In genomic region chr2:240136671-240137292, GRCh38 we compare ENCODE assay signal across 8 cellular contexts. TPM values are rescaled to one million over a fixed set of nuclear protein-coding genes. Genes with fewer than 3 reads are reported as not detected.
DNase-seq lines count a peak whose midpoint lies in the region; ATAC-seq, FAIRE-seq and TF ChIP-seq lines count a peak whose summit lies in the region.

No MANE protein-coding gene starts in this region.

- ATAC-seq in CD8-positive, alpha-beta T cell, result peak; percentile 39
- ATAC-seq in GM18870 (IDR thresholded peaks at IDR 0.05; ENCODE audit: unreplicated experiment), result no peak

- no peak for TF ChIP-seq CTCF in CD8-positive, alpha-beta T cell (IDR thresholded peaks at IDR 0.05)
- TF ChIP-seq CTCF in endothelial cell of umbilical vein (IDR thresholded peaks at IDR 0.05; ENCODE audit: extremely low read depth in 1 of 2, insufficient read depth in 1 of 2, low read depth in 1 of 2, low read length in 2 of 2) (no peak), nephron progenitor cell (IDR thresholded peaks at IDR 0.05) (no peak)

- H3K4me1 ChIP-seq in CD8-positive, alpha-beta T cell (ENCODE audit: insufficient read depth, low read length), result peaks cover 16% of the 10 kb centered on the region
- H3K4me1 ChIP-seq in GM23248 (ENCODE audit: insufficient read depth), result peaks cover 12% of the 10 kb centered on the region; the same call in 1 of the 2 replicates
- peaks cover 9% of the 10 kb centered on the region for H3K4me1 ChIP-seq in endothelial cell of umbilical vein (ENCODE audit: control insufficient read depth, extremely low read depth, insufficient read depth, low read length)

- peak overlapping the region; percentile 93 for H3K4me3 ChIP-seq in CD8-positive, alpha-beta T cell (ENCODE audit: low read depth, low read length)
- H3K4me3 ChIP-seq in GM23248, result peak overlapping the region; percentile 72
- H3K4me3 ChIP-seq in SK-N-MC, result peak overlapping the region; percentile 97
- peak overlapping the region; percentile 55 to 71 (median 59) for H3K4me3 ChIP-seq in endothelial cell of umbilical vein (replicated peaks in 1 of 3; ENCODE audit: insufficient read depth in 1 of 3, low read depth in 1 of 3, low read length in 3 of 3)

- H3K4me2 ChIP-seq in GM23248 (ENCODE audit: unreplicated experiment), result peak overlapping the region; percentile 86
- peak overlapping the region; percentile 72 for H3K4me2 ChIP-seq in endothelial cell of umbilical vein (ENCODE audit: insufficient read depth, low read length)

- peak overlapping the region; percentile 92 for H3K4me3 Mint-ChIP-seq in CD8-positive, alpha-beta T cell
- H3K4me3 Mint-ChIP-seq in nephron progenitor cell, result peak overlapping the region; percentile 92

- peaks cover 12% of the 10 kb centered on the region for H3K36me3 ChIP-seq in CD8-positive, alpha-beta T cell (ENCODE audit: insufficient read depth, low read length)
- H3K36me3 ChIP-seq in GM23248 (ENCODE audit: low read depth) (no peaks in the 10 kb centered on the region; the same call in 1 of the 2 replicates), SK-N-MC (ENCODE audit: insufficient read depth, low read length) (peaks cover 11% of the 10 kb centered on the region; the same call in 1 of the 2 replicates), endothelial cell of umbilical vein (ENCODE audit: control insufficient read depth in 2 of 2, extremely low read depth in 1 of 2, insufficient read depth in 2 of 2, low read length in 2 of 2) (peaks cover 5 to 11% of the 10 kb centered on the region in 2 experiments)

- no peaks in the 10 kb centered on the region for H3K9me1 ChIP-seq in endothelial cell of umbilical vein (replicated peaks; ENCODE audit: control insufficient read depth, extremely low read depth, insufficient read depth, low read length)

- H3K36me3 Mint-ChIP-seq in CD8-positive, alpha-beta T cell, result peaks cover 30% of the 10 kb centered on the region
- peaks cover 9% of the 10 kb centered on the region for H3K36me3 Mint-ChIP-seq in nephron progenitor cell (ENCODE audit: low read depth)

- H4K20me1 ChIP-seq in GM23248 (ENCODE audit: insufficient read depth), result no peaks in the 10 kb centered on the region
- H4K20me1 ChIP-seq in endothelial cell of umbilical vein (replicated peaks; ENCODE audit: control insufficient read depth, extremely low read depth, insufficient read depth, low read length), result no peaks in the 10 kb centered on the region

- no peaks in the 10 kb centered on the region for H3K9me3 Mint-ChIP-seq in CD8-positive, alpha-beta T cell
- H3K9me3 Mint-ChIP-seq in nephron progenitor cell, result no peaks in the 10 kb centered on the region

- no peaks in the 10 kb centered on the region for H3F3A ChIP-seq in GM23248 (ENCODE audit: insufficient read depth)

- H3K79me2 ChIP-seq in GM23248 (ENCODE audit: insufficient read depth) (peaks cover 33% of the 10 kb centered on the region), endothelial cell of umbilical vein (ENCODE audit: control insufficient read depth, insufficient read depth, low read length) (peaks cover 23% of the 10 kb centered on the region)

- H3K27me3 Mint-ChIP-seq in CD8-positive, alpha-beta T cell (ENCODE audit: low read depth), result peaks cover 2% of the 10 kb centered on the region
- H3K27me3 Mint-ChIP-seq in nephron progenitor cell (ENCODE audit: low read depth, poor library complexity), result peaks cover 34% of the 10 kb centered on the region

- H3K4me1 Mint-ChIP-seq in CD8-positive, alpha-beta T cell (ENCODE audit: low read depth), result peaks cover 27% of the 10 kb centered on the region
- peaks cover 54% of the 10 kb centered on the region for H3K4me1 Mint-ChIP-seq in nephron progenitor cell

- H3K27ac ChIP-seq in CD8-positive, alpha-beta T cell (ENCODE audit: low read depth, low read length), result peak overlapping the region; percentile 76
- H3K27ac ChIP-seq in GM23248 (0 out of 2 replicates have a peak overlapping the region, but pooled peaks have one; percentile 2), SK-N-MC (no peak overlapping the region), endothelial cell of umbilical vein (ENCODE audit: insufficient read depth, low read depth, low read length) (no peak overlapping the region)

- H2AFZ ChIP-seq in GM23248 (peak overlapping the region; percentile 94), endothelial cell of umbilical vein (ENCODE audit: low read depth, low read length) (peak overlapping the region; percentile 98)

- H3K27me3 ChIP-seq in CD8-positive, alpha-beta T cell (ENCODE audit: insufficient read depth, low read length), result no peaks in the 10 kb centered on the region
- no peaks in the 10 kb centered on the region for H3K27me3 ChIP-seq in GM23248 (replicated peaks; ENCODE audit: insufficient read depth)
- H3K27me3 ChIP-seq in endothelial cell of umbilical vein (ENCODE audit: control insufficient read depth in 2 of 2, insufficient read depth in 2 of 2, low read length in 2 of 2), result no peaks in the 10 kb centered on the region

- dilution Hi-C loops in endothelial cell of umbilical vein (cut with MboI; ENCODE audit: extremely low pct_ligation_motif_present, low sequenced_read_pairs), result no loop called here

- DNase-seq in CD8-positive, alpha-beta T cell, result peak in 3 of 7 experiments; percentile 5 to 60 (median 25)
- DNase-seq in GM23248, result no peak
- DNase-seq in SK-N-MC (ENCODE audit: low read depth, low spot score), result no peak
- no peak for DNase-seq in endothelial cell of umbilical vein (ENCODE audit: low read depth, low spot score)
- no peak for DNase-seq in nephron progenitor cell
- no peak for DNase-seq in activated gamma-delta T cell (lab: John Stamatoyannopoulos, UW)
- DNase-seq in SKM-1 treated with dmso at 0.1 percent for 144 hours (lab: John Stamatoyannopoulos, UW; ENCODE audit: unreplicated experiment), result no peak

- H3K9me3 ChIP-seq in CD8-positive, alpha-beta T cell (ENCODE audit: low read length), result no peaks in the 10 kb centered on the region
- H3K9me3 ChIP-seq in GM23248 (ENCODE audit: low read depth) (no peaks in the 10 kb centered on the region), SK-N-MC (ENCODE audit: low read depth, low read length) (no peaks in the 10 kb centered on the region), endothelial cell of umbilical vein (replicated peaks; ENCODE audit: control insufficient read depth, insufficient read depth, low read length) (no peaks in the 10 kb centered on the region)

- H3K27ac Mint-ChIP-seq in CD8-positive, alpha-beta T cell, result peak overlapping the region; percentile 85
- no peak overlapping the region for H3K27ac Mint-ChIP-seq in nephron progenitor cell

- BruUV-seq in endothelial cell of umbilical vein (replicated peaks; lab: Mats Ljungman, UMichigan), result no TSS peak

- H3K9ac ChIP-seq in GM23248, result peak overlapping the region; percentile 95
- peak overlapping the region; percentile 95 for H3K9ac ChIP-seq in SK-N-MC (ENCODE audit: insufficient read length)
- H3K9ac ChIP-seq in endothelial cell of umbilical vein (replicated peaks; ENCODE audit: extremely low read depth, insufficient read depth, low read length), result peak overlapping the region; percentile 42

- WGBS in GM23248 (ENCODE audit: low coverage in 1 of 2, low lambda C conversion rate in 2 of 2, missing lambda C conversion rate in 2 of 2), 2 experiments, result 36% methylated on average over 36 of the region's 36 CpGs

- CTCF ChIA-PET in CD8-positive, alpha-beta T cell (lab: Charles Lee), result no interaction called here
- CTCF ChIA-PET in endothelial cell of umbilical vein (lab: Charles Lee), result no interaction called here

- intact Hi-C loops in CD8-positive, alpha-beta T cell (cut with DNase I, micrococcal nuclease), result loop anchor here (1.0 to 5.0 kb wide), 3 partner anchors 111 to 734 kb away; partner anchors contain the start of genes NDUFA10 (in 2 of the 2), GPC1 (in 1 of the 2) and HDAC4 (in 1 of the 2)
- intact Hi-C loops in endothelial cell of umbilical vein (cut with micrococcal nuclease), result loop anchor here (1.0 to 5.0 kb wide), 2 partner anchors 111 to 734 kb away; partner anchors contain the start of genes HDAC4 and NDUFA10

- in situ Hi-C loops in GM23248 (cut with MboI), result no loop called here

- no peak for FAIRE-seq in endothelial cell of umbilical vein (lab: Jason Lieb, UNC)

- TF ChIP-seq POLR2A in endothelial cell of umbilical vein (IDR thresholded peaks at IDR 0.05; ENCODE audit: low read depth, low read length), result no peak

- H3K9me2 ChIP-seq in GM23248 (ENCODE audit: insufficient read depth), result no peaks in the 10 kb centered on the region

- POLR2A ChIA-PET in CD8-positive, alpha-beta T cell (lab: Charles Lee), result no interaction called here
- POLR2A ChIA-PET in endothelial cell of umbilical vein (lab: Charles Lee), result no interaction called here

TF ChIP-seq in endothelial cell of umbilical vein, 7 proteins besides CTCF, POLR2A, EP300 and RAD21 (continues in another document):
- no peak for TF ChIP-seq FOS (IDR thresholded peaks at IDR 0.05; ENCODE audit: borderline replicate concordance, insufficient read depth, low read length)
- TF ChIP-seq MAX (IDR thresholded peaks at IDR 0.05; ENCODE audit: insufficient read depth, insufficient read length), result no peak

RNA-seq across cellular contexts. Expression of gene COPS9, which starts 0.7 kb away (rescaled TPM):
- 10 to 100 TPM; 56.4 to 59.6 TPM for total RNA-seq in CD8-positive, alpha-beta T cell
- 114 and 255 TPM in 2 replicates for total RNA-seq in GM23248 (2014; rRNA removed; shearing (Covaris generic))
- polyA plus RNA-seq in GM23248 (2016; fragmentation: Nextera tagmentation; extraction: Ambion mirVana), result 340 and 350 TPM in 2 replicates
- total RNA-seq in endothelial cell of umbilical vein, result 189 and 196 TPM in 2 replicates
- polyA plus RNA-seq in endothelial cell of umbilical vein, result 361 and 398 TPM in 2 replicates
- 446 and 462 TPM in 2 replicates for polyA plus RNA-seq in endothelial cell of umbilical vein (2011; cell fraction: cytosol; rRNA removed)
- 102 and 132 TPM in 2 replicates for polyA plus RNA-seq in endothelial cell of umbilical vein (2011; cell fraction: nucleus; rRNA removed)
- polyA plus RNA-seq in endothelial cell of umbilical vein (2012), result 407 and 409 TPM in 2 replicates
- 35.3 and 41.9 TPM in 2 replicates for polyA minus RNA-seq in endothelial cell of umbilical vein
- 25.2 TPM for polyA minus RNA-seq in endothelial cell of umbilical vein (2011; cell fraction: cytosol; rRNA and poly(A)+ RNA removed)
- polyA minus RNA-seq in endothelial cell of umbilical vein (2011; cell fraction: nucleus; rRNA and poly(A)+ RNA removed), result 8.5 and 13.5 TPM in 2 replicates

RNA-seq across cellular contexts. Expression of gene OTOS, which starts 3.7 kb away (rescaled TPM):
- not detected for total RNA-seq in CD8-positive, alpha-beta T cell
- not detected in 2 replicates for total RNA-seq in GM23248 (2014; rRNA removed; shearing (Covaris generic))
- polyA plus RNA-seq in GM23248 (2016; fragmentation: Nextera tagmentation; extraction: Ambion mirVana) (not detected in 2 replicates), endothelial cell of umbilical vein (not detected in 2 replicates)
- total RNA-seq in endothelial cell of umbilical vein, result not detected in 2 replicates
- polyA plus RNA-seq in endothelial cell of umbilical vein (2011; cell fraction: cytosol; rRNA removed), result not detected in 2 replicates
- not detected in 2 replicates for polyA plus RNA-seq in endothelial cell of umbilical vein (2011; cell fraction: nucleus; rRNA removed)
- not detected in 2 replicates for polyA plus RNA-seq in endothelial cell of umbilical vein (2012)
- polyA minus RNA-seq in endothelial cell of umbilical vein, result not detected in 2 replicates
- polyA minus RNA-seq in endothelial cell of umbilical vein (2011; cell fraction: cytosol; rRNA and poly(A)+ RNA removed), result not detected
- polyA minus RNA-seq in endothelial cell of umbilical vein (2011; cell fraction: nucleus; rRNA and poly(A)+ RNA removed), result not detected in 2 replicates

Comparison
In these comparisons a context has a peak if more than half of its experiments do, and no peak if none do; other contexts are left out.
1. H3K27ac ChIP-seq: peak in CD8-positive, alpha-beta T cell (single experiment) and GM23248 (single experiment); none in SK-N-MC (single experiment) and endothelial cell of umbilical vein (single experiment).
2. H3K9ac ChIP-seq: peak in every context shown above with its lines; median percentile 95 in GM23248; 95 in SK-N-MC; 42 in endothelial cell of umbilical vein.
3. Peak in every context shown above with its lines, with median percentiles within 50 percentile points of each other: H3K4me3 ChIP-seq.